Comparison of ENCODE assay signal across 1 cellular context in genomic region chr15:88900982-88901418, GRCh38.
TF ChIP-seq lines count a peak whose summit lies in the region.

No MANE protein-coding gene starts in this region.

TF ChIP-seq in IMR-90, 13 proteins besides CTCF, POLR2A, EP300 and RAD21:
- TF ChIP-seq USF2 (IDR thresholded peaks at IDR 0.05; ENCODE audit: low read depth, low read length) (no peak), NFE2L2 (IDR thresholded peaks at IDR 0.05; ENCODE audit: low read depth, low read length) (no peak), FOS (IDR thresholded peaks at IDR 0.05; ENCODE audit: low read depth, low read length) (no peak), RCOR1 (IDR thresholded peaks at IDR 0.05; ENCODE audit: insufficient replicate concordance, low read length) (no peak), MXI1 (IDR thresholded peaks at IDR 0.05; ENCODE audit: borderline replicate concordance, low read depth, low read length) (no peak), MAZ (IDR thresholded peaks at IDR 0.05; ENCODE audit: borderline replicate concordance, low read depth, low read length) (no peak), CEBPB (IDR thresholded peaks at IDR 0.05; ENCODE audit: low read depth, low read length) (no peak), MAFK (IDR thresholded peaks at IDR 0.05; ENCODE audit: low read depth, low read length) (no peak), ELK1 (IDR thresholded peaks at IDR 0.05; ENCODE audit: borderline replicate concordance, low read depth, low read length) (no peak), CHD1 (IDR thresholded peaks at IDR 0.05; ENCODE audit: low read depth, low read length) (no peak), BHLHE40 (IDR thresholded peaks at IDR 0.05; ENCODE audit: low read depth, low read length) (no peak), SMC3 (IDR thresholded peaks at IDR 0.05; ENCODE audit: low read depth, low read length) (no peak), RFX5 (IDR thresholded peaks at IDR 0.05; ENCODE audit: low read depth, low read length) (no peak)
